In genomic region chr2:238406998-238407285, GRCh38 we compare ENCODE assay signal across 31 cellular contexts.
"Had no signal": no experiment of that assay in that cellular context is flagged by ENCODE, and none has a peak within 500 bp of the region (broad histone marks: within the 10 kb centered on the region; RNA-seq: fewer than 3 reads in every experiment).

No MANE protein-coding gene starts in this region.

- H3K27me3 Mint-ChIP-seq: activated CD4-positive, alpha-beta memory T cell treated with anti-CD3 and anti-CD28 coated beads for 36 hours; activated CD4-positive, alpha-beta T cell treated with anti-CD3 and anti-CD28 coated beads for 36 hours; activated CD4-positive, alpha-beta T cell treated with anti-CD3 and anti-CD28 coated beads, Interleukin-2, amount 10 ng/mL, durations not matched to agents 24 days and 14 days; activated CD8-positive, alpha-beta memory T cell treated with anti-CD3 and anti-CD28 coated beads, Interleukin-2, amount 10 ng/mL, durations not matched to agents 7 days and 5 days; activated naive CD4-positive, alpha-beta T cell treated with anti-CD3 and anti-CD28 coated beads, Interleukin-2, amount 50 U/mL, for 24 hours; activated naive CD8-positive, alpha-beta T cell treated with anti-CD3 and anti-CD28 coated beads, Interleukin-2, amount 10 ng/mL, durations not matched to agents 7 days and 5 days; brain; T-helper 17 cell had no signal

- H3K27me3 ChIP-seq: ascending aorta, breast epithelium, cardiac muscle cell, colonic mucosa, gastroesophageal sphincter had no signal

- H3K4me1 ChIP-seq: breast epithelium, colonic mucosa, gastroesophageal sphincter had no signal

- H3K27ac Mint-ChIP-seq: activated CD4-positive, alpha-beta memory T cell treated with anti-CD3 and anti-CD28 coated beads for 36 hours; activated CD4-positive, alpha-beta T cell treated with anti-CD3 and anti-CD28 coated beads for 36 hours; activated CD4-positive, alpha-beta T cell treated with anti-CD3 and anti-CD28 coated beads, Interleukin-2, amount 10 ng/mL, durations not matched to agents 24 days and 14 days; activated CD8-positive, alpha-beta memory T cell treated with anti-CD3 and anti-CD28 coated beads, Interleukin-2, amount 10 ng/mL, durations not matched to agents 7 days and 5 days; activated naive CD4-positive, alpha-beta T cell treated with anti-CD3 and anti-CD28 coated beads for 36 hours; activated naive CD4-positive, alpha-beta T cell treated with anti-CD3 and anti-CD28 coated beads, Interleukin-2, amount 50 U/mL, for 24 hours; activated T-helper 1 cell treated with anti-CD3 and anti-CD28 coated beads, Interleukin-12 subunit alpha, Interleukin-12 subunit beta, Interleukin-2, Interleukin-4 antibody, amounts not matched to agents 30 ng/mL and 10 ng/mL and 1 ng/mL, durations not matched to agents 14 hours and 24 hours and 36 hours; activated T-helper 2 cell treated with anti-CD3 and anti-CD28 coated beads, Interferon-gamma antibody, Interleukin-2, Interleukin-4, amounts not matched to agents 10 μg/mL and 5 μg/mL and 100 μg/mL, durations not matched to agents 14 hours and 24 hours and 36 hours; T-helper 17 cell; T-helper 2 cell treated with Interferon-gamma antibody and Interleukin-4, amounts not matched to agents 5 μg/mL and 100 μg/mL, for 36 hours had no signal

- H3K4me3 ChIP-seq: ascending aorta, breast epithelium, cardiac muscle cell, colonic mucosa, gastroesophageal sphincter had no signal

- H3K36me3 Mint-ChIP-seq: activated CD4-positive, alpha-beta memory T cell treated with anti-CD3 and anti-CD28 coated beads for 36 hours; activated CD8-positive, alpha-beta memory T cell treated with anti-CD3 and anti-CD28 coated beads, Interleukin-2, amount 10 ng/mL, durations not matched to agents 7 days and 5 days; activated naive CD4-positive, alpha-beta T cell treated with anti-CD3 and anti-CD28 coated beads, Interleukin-2, amount 50 U/mL, for 24 hours; activated naive CD8-positive, alpha-beta T cell treated with anti-CD3 and anti-CD28 coated beads, Interleukin-2, amount 10 ng/mL, durations not matched to agents 7 days and 5 days had no signal

- DNase-seq: activated CD4-positive, alpha-beta memory T cell treated with anti-CD3 and anti-CD28 coated beads for 36 hours; activated CD4-positive, alpha-beta T cell treated with anti-CD3 and anti-CD28 coated beads for 36 hours; activated CD4-positive, alpha-beta T cell treated with anti-CD3 and anti-CD28 coated beads, Interleukin-2, amount 10 ng/mL, durations not matched to agents 24 days and 14 days; activated CD4-positive, CD25-positive, alpha-beta regulatory T cell; activated CD4-positive, CD25-positive, alpha-beta regulatory T cell treated with anti-CD3 and anti-CD28 coated beads, Interleukin-2, amount 50 U/mL, for 72 hours; activated CD8-positive, alpha-beta memory T cell treated with anti-CD3 and anti-CD28 coated beads, Interleukin-2, amount 10 ng/mL, durations not matched to agents 7 days and 5 days; activated CD8-positive, alpha-beta memory T cell treated with anti-CD3 and anti-CD28 coated beads, Interleukin-2, amount 50 U/mL, for 4 hours; activated CD8-positive, alpha-beta T cell treated with anti-CD3 and anti-CD28 coated beads, Interleukin-2, amount 10 ng/mL, durations not matched to agents 7 days and 5 days; activated effector memory CD4-positive, alpha-beta T cell treated with anti-CD3 and anti-CD28 coated beads, Interleukin-2, amount 50 U/mL, for 16 hours; activated naive CD4-positive, alpha-beta T cell treated with anti-CD3 and anti-CD28 coated beads for 36 hours; activated naive CD8-positive, alpha-beta T cell treated with anti-CD3 and anti-CD28 coated beads, Interleukin-2, amount 10 ng/mL, durations not matched to agents 7 days and 5 days; activated T-cell treated with anti-CD3 and anti-CD28 coated beads, Interleukin-2, amount 50 U/mL, for 1 hour; activated T-cell treated with anti-CD3 and anti-CD28 coated beads, Interleukin-2, amount 50 U/mL, for 48 hours; central memory CD4-positive, alpha-beta T cell; cerebellar nuclear complex; colonic mucosa; effector CD8-positive, alpha-beta T cell; foreskin melanocyte; T-helper 1 cell; T-helper 17 cell; T1000 had no signal

- H3K9me3 ChIP-seq: ascending aorta, breast epithelium, colonic mucosa, gastroesophageal sphincter had no signal

- H3K4me1 Mint-ChIP-seq: activated CD4-positive, alpha-beta T cell treated with anti-CD3 and anti-CD28 coated beads for 36 hours; activated CD4-positive, alpha-beta T cell treated with anti-CD3 and anti-CD28 coated beads, Interleukin-2, amount 10 ng/mL, durations not matched to agents 24 days and 14 days; activated naive CD4-positive, alpha-beta T cell treated with anti-CD3 and anti-CD28 coated beads, Interleukin-2, amount 50 U/mL, for 24 hours had no signal

- H3K4me3 Mint-ChIP-seq: activated CD4-positive, alpha-beta memory T cell treated with anti-CD3 and anti-CD28 coated beads for 36 hours; activated CD4-positive, alpha-beta T cell treated with anti-CD3 and anti-CD28 coated beads for 36 hours; activated CD4-positive, alpha-beta T cell treated with anti-CD3 and anti-CD28 coated beads, Interleukin-2, amount 10 ng/mL, durations not matched to agents 24 days and 14 days; activated CD8-positive, alpha-beta memory T cell treated with anti-CD3 and anti-CD28 coated beads, Interleukin-2, amount 10 ng/mL, durations not matched to agents 7 days and 5 days; activated CD8-positive, alpha-beta T cell treated with anti-CD3 and anti-CD28 coated beads, Interleukin-2, amount 10 ng/mL, durations not matched to agents 7 days and 5 days; activated naive CD4-positive, alpha-beta T cell treated with anti-CD3 and anti-CD28 coated beads for 36 hours; activated naive CD4-positive, alpha-beta T cell treated with anti-CD3 and anti-CD28 coated beads, Interleukin-2, amount 50 U/mL, for 24 hours; activated naive CD8-positive, alpha-beta T cell treated with anti-CD3 and anti-CD28 coated beads, Interleukin-2, amount 10 ng/mL, durations not matched to agents 7 days and 5 days; activated T-helper 1 cell treated with anti-CD3 and anti-CD28 coated beads, Interleukin-12 subunit alpha, Interleukin-12 subunit beta, Interleukin-2, Interleukin-4 antibody, amounts not matched to agents 30 ng/mL and 10 ng/mL and 1 ng/mL, durations not matched to agents 14 hours and 24 hours and 36 hours; brain; T-helper 17 cell; T-helper 2 cell treated with Interferon-gamma antibody and Interleukin-4, amounts not matched to agents 5 μg/mL and 100 μg/mL, for 36 hours had no signal

- H3K36me3 ChIP-seq: breast epithelium, cardiac muscle cell, colonic mucosa had no signal

- H3K9me3 Mint-ChIP-seq: activated CD4-positive, alpha-beta memory T cell treated with anti-CD3 and anti-CD28 coated beads for 36 hours; activated CD4-positive, alpha-beta T cell treated with anti-CD3 and anti-CD28 coated beads, Interleukin-2, amount 10 ng/mL, durations not matched to agents 24 days and 14 days; activated naive CD4-positive, alpha-beta T cell treated with anti-CD3 and anti-CD28 coated beads for 36 hours; activated naive CD4-positive, alpha-beta T cell treated with anti-CD3 and anti-CD28 coated beads, Interleukin-2, amount 50 U/mL, for 24 hours; activated naive CD8-positive, alpha-beta T cell treated with anti-CD3 and anti-CD28 coated beads, Interleukin-2, amount 10 ng/mL, durations not matched to agents 7 days and 5 days; activated T-helper 1 cell treated with anti-CD3 and anti-CD28 coated beads, Interleukin-12 subunit alpha, Interleukin-12 subunit beta, Interleukin-2, Interleukin-4 antibody, amounts not matched to agents 30 ng/mL and 10 ng/mL and 1 ng/mL, durations not matched to agents 14 hours and 24 hours and 36 hours; activated T-helper 2 cell treated with anti-CD3 and anti-CD28 coated beads, Interferon-gamma antibody, Interleukin-2, Interleukin-4, amounts not matched to agents 10 μg/mL and 5 μg/mL and 100 μg/mL, durations not matched to agents 14 hours and 24 hours and 36 hours; brain; T-helper 2 cell treated with Interferon-gamma antibody and Interleukin-4, amounts not matched to agents 5 μg/mL and 100 μg/mL, for 36 hours had no signal

- H3K27ac ChIP-seq: ascending aorta, breast epithelium, cardiac muscle cell, colonic mucosa, epithelial cell of prostate, gastroesophageal sphincter had no signal
